ENCODE assay signal across 16 cellular contexts in genomic region chr5:173834070-173834771, GRCh38.
"Had no signal": no experiment of that assay in that cellular context is flagged by ENCODE, and none has a peak within 500 bp of the region (broad histone marks: within the 10 kb centered on the region; RNA-seq: fewer than 3 reads in every experiment).

No MANE protein-coding gene starts in this region.

- H3K4me1 Mint-ChIP-seq: central memory CD8-positive, alpha-beta T cell; natural killer cell had no signal

- H3K36me3 ChIP-seq: brain microvascular endothelial cell, colonic mucosa, heart right ventricle, tibial nerve, vagina had no signal

- H3K9me3 ChIP-seq: colonic mucosa, heart right ventricle, tibial nerve, vagina had no signal

- H3K4me3 ChIP-seq: colonic mucosa, heart right ventricle, tibial nerve, vagina had no signal

- H3K9me3 Mint-ChIP-seq: activated CD4-positive, alpha-beta memory T cell treated with anti-CD3 and anti-CD28 coated beads for 36 hours; central memory CD8-positive, alpha-beta T cell; memory B cell; natural killer cell had no signal

- H3K27ac ChIP-seq: brain microvascular endothelial cell, colonic mucosa, tibial nerve, vagina had no signal

- H3K4me3 Mint-ChIP-seq: activated CD4-positive, alpha-beta memory T cell treated with anti-CD3 and anti-CD28 coated beads for 36 hours; activated naive CD8-positive, alpha-beta T cell; central memory CD8-positive, alpha-beta T cell; memory B cell; natural killer cell had no signal

- ATAC-seq: natural killer cell had no signal

- H3K4me1 ChIP-seq: colonic mucosa had no signal

- DNase-seq: activated CD4-positive, alpha-beta memory T cell treated with anti-CD3 and anti-CD28 coated beads for 36 hours; amniotic stem cell; brain microvascular endothelial cell; colonic mucosa; erythroblast; foreskin melanocyte; heart right ventricle; natural killer cell; stimulated activated CD4-positive, alpha-beta T cell treated with anti-CD3 and anti-CD28 coated beads, Interleukin-2, amount 100 ng/mL, for 24 hours; stimulated activated naive CD4-positive, alpha-beta T cell treated with Interleukin-2 at 50 U/mL for 16 hours had no signal

- H3K27me3 ChIP-seq: brain microvascular endothelial cell, colonic mucosa, heart right ventricle, tibial nerve, vagina had no signal

- H3K27ac Mint-ChIP-seq: activated CD4-positive, alpha-beta memory T cell treated with anti-CD3 and anti-CD28 coated beads for 36 hours; activated naive CD8-positive, alpha-beta T cell; memory B cell; natural killer cell had no signal

- FAIRE-seq: endometrium had no signal

- H3K36me3 Mint-ChIP-seq: activated CD4-positive, alpha-beta memory T cell treated with anti-CD3 and anti-CD28 coated beads for 36 hours; activated naive CD8-positive, alpha-beta T cell; natural killer cell had no signal

- H3K27me3 Mint-ChIP-seq: activated CD4-positive, alpha-beta memory T cell treated with anti-CD3 and anti-CD28 coated beads for 36 hours; activated naive CD8-positive, alpha-beta T cell; central memory CD8-positive, alpha-beta T cell; memory B cell had no signal
